Comparison of ENCODE assay signal across 1 cellular context in genomic region chr12:94389482-94390129, GRCh38.
TF ChIP-seq lines count a peak whose summit lies in the region.

No MANE protein-coding gene starts in this region.

TF ChIP-seq in H1, 55 proteins besides CTCF, POLR2A, EP300 and RAD21:
- TF ChIP-seq ASH2L (IDR thresholded peaks at IDR 0.05; ENCODE audit: low read length) (peak; percentile 20), RBBP5 (IDR thresholded peaks at IDR 0.05; ENCODE audit: borderline replicate concordance, low read depth, low read length) (peak; percentile 73; the same call in 1 of the 2 replicates)
